In genomic region chr1:13605159-13605558, GRCh38 we compare ENCODE assay signal across 20 cellular contexts. TPM values are rescaled to one million over a fixed set of nuclear protein-coding genes. Genes with fewer than 3 reads are reported as not detected.
DNase-seq lines count a peak whose midpoint lies in the region; ATAC-seq, FAIRE-seq and TF ChIP-seq lines count a peak whose summit lies in the region.
"Had no signal": no experiment of that assay in that cellular context is flagged by ENCODE, and none has a peak within 500 bp of the region (broad histone marks: within the 10 kb centered on the region; RNA-seq: fewer than 3 reads in every experiment).

No MANE protein-coding gene starts in this region.

- no peaks in the 10 kb centered on the region for H3K79me1 ChIP-seq in mesenchymal stem cell (replicated peaks; ENCODE audit: low read length, poor library complexity, severe bottlenecking)

- no peak overlapping the region for H3K23ac ChIP-seq in mesenchymal stem cell (ENCODE audit: low read length in 2 of 2)

- no peaks in the 10 kb centered on the region for H4K20me1 ChIP-seq in Karpas-422 (ENCODE audit: insufficient read depth, low read depth, low read length)

- no peak overlapping the region for H2BK15ac ChIP-seq in mesenchymal stem cell (ENCODE audit: low read depth, poor library complexity, severe bottlenecking)

- no peak overlapping the region for H4K91ac ChIP-seq in mesenchymal stem cell (ENCODE audit: low read length)

- no peak overlapping the region for H3K4ac ChIP-seq in mesenchymal stem cell (ENCODE audit: low read depth in 1 of 2, low read length in 2 of 2)

- no peaks in the 10 kb centered on the region for H3K79me2 ChIP-seq in Karpas-422 (ENCODE audit: low read length)

- H3K27me3 ChIP-seq in mesenchymal stem cell (ENCODE audit: control insufficient read depth in 1 of 2, insufficient read depth in 1 of 2, low read length in 2 of 2) (no peaks in the 10 kb centered on the region), Karpas-422 (ENCODE audit: low read length) (no peaks in the 10 kb centered on the region)
- H3K27me3 ChIP-seq: ascending aorta, heart right ventricle, tibial nerve had no signal

- no peak overlapping the region for H2BK12ac ChIP-seq in mesenchymal stem cell (ENCODE audit: low read length in 2 of 2)

- no peak overlapping the region for H4K8ac ChIP-seq in mesenchymal stem cell (ENCODE audit: low read length)

- H3K27ac ChIP-seq in mesenchymal stem cell (ENCODE audit: low read length, poor library complexity, severe bottlenecking) (no peak overlapping the region), Karpas-422 (ENCODE audit: low read length) (no peak overlapping the region)
- H3K27ac ChIP-seq: ascending aorta, prostate gland had no signal

- DNase-seq in AG09309 (ENCODE audit: low read depth) (peak; percentile 7), NCI-H226 (peak; percentile 80), mesenchymal stem cell (peak; percentile 97), retina (no peak), Karpas-422 (no peak)
- DNase-seq: 8988T; activated CD8-positive, alpha-beta memory T cell treated with anti-CD3 and anti-CD28 coated beads for 24 hours; CD8-positive, alpha-beta memory T cell; effector memory CD8-positive, alpha-beta T cell; heart right ventricle; left colon; naive B cell; NCI-H1092 treated with DMSO at 0.1 percent for 48 hours; NCI-H446 treated with DMSO at 0.1 percent for 48 hours had no signal

- H3K4me1 ChIP-seq in mesenchymal stem cell (ENCODE audit: control insufficient read depth, insufficient read depth, low read depth, low read length) (no peaks in the 10 kb centered on the region), Karpas-422 (ENCODE audit: low read length) (no peaks in the 10 kb centered on the region)
- H3K4me1 ChIP-seq: ascending aorta, prostate gland had no signal

- H3K18ac ChIP-seq in mesenchymal stem cell (ENCODE audit: low read depth in 1 of 2, low read length in 2 of 2) = no peak overlapping the region

- no peak overlapping the region for H2BK5ac ChIP-seq in mesenchymal stem cell (ENCODE audit: low read depth, low read length, poor library complexity, severe bottlenecking)

- H3K36me3 ChIP-seq in mesenchymal stem cell (ENCODE audit: control insufficient read depth in 1 of 2, insufficient read depth in 2 of 2, low read depth in 1 of 2, low read length in 2 of 2) = peaks cover 0 to 27% of the 10 kb centered on the region in 2 experiments
- no peaks in the 10 kb centered on the region for H3K36me3 ChIP-seq in Karpas-422 (ENCODE audit: insufficient read depth, low read length)
- H3K36me3 ChIP-seq: ascending aorta, prostate gland had no signal

- no peaks in the 10 kb centered on the region for H3K9me3 ChIP-seq in mesenchymal stem cell (ENCODE audit: control insufficient read depth, low read length)
- H3K9me3 ChIP-seq in Karpas-422 (ENCODE audit: low read length) = no peaks in the 10 kb centered on the region
- H3K9me3 ChIP-seq: ascending aorta, heart right ventricle, prostate gland, tibial nerve had no signal

- no peak overlapping the region for H2AK5ac ChIP-seq in mesenchymal stem cell (ENCODE audit: low read length, severe bottlenecking)

- no peaks in the 10 kb centered on the region for H3K9me2 ChIP-seq in Karpas-422 (replicated peaks; ENCODE audit: insufficient read depth, low read length)

- H3K9ac ChIP-seq in mesenchymal stem cell (ENCODE audit: low read length) (peak overlapping the region; percentile 84), Karpas-422 (ENCODE audit: low read length) (no peak overlapping the region)

- WGBS in mesenchymal stem cell = 13% methylated on average over 1 of the region's 1 CpG

- H3K4me3 ChIP-seq in AG09309 (ENCODE audit: control insufficient read depth, low read depth, low read length) (no peak overlapping the region), mesenchymal stem cell (ENCODE audit: insufficient read depth in 1 of 2, low read depth in 1 of 2, low read length in 2 of 2) (no peak overlapping the region), Karpas-422 (ENCODE audit: low read length) (no peak overlapping the region)
- H3K4me3 ChIP-seq: ascending aorta, heart right ventricle, prostate gland, tibial nerve had no signal

- FAIRE-seq in endometrium (lab: Jason Lieb, UNC) = peak; percentile 97

- no peak overlapping the region for H3K14ac ChIP-seq in mesenchymal stem cell (ENCODE audit: low read length in 2 of 2)

- TF ChIP-seq CTCF in AG09309 (IDR thresholded peaks at IDR 0.05; ENCODE audit: control insufficient read depth, insufficient read depth, low read depth, low read length, missing control alignments) = no peak

- ATAC-seq in HG03039 (IDR thresholded peaks at IDR 0.05; ENCODE audit: unreplicated experiment) (no peak), GM21367 (IDR thresholded peaks at IDR 0.05; ENCODE audit: unreplicated experiment) (no peak)
- ATAC-seq: effector memory CD8-positive, alpha-beta T cell; left colon had no signal

- no peak overlapping the region for H3K4me2 ChIP-seq in mesenchymal stem cell (ENCODE audit: low read length, poor library complexity, severe bottlenecking)
- H3K4me2 ChIP-seq in Karpas-422 (ENCODE audit: low read depth, low read length, poor library complexity, severe bottlenecking) = no peak overlapping the region

- H2AFZ ChIP-seq in mesenchymal stem cell (ENCODE audit: low read depth, low read length) (no peak overlapping the region), Karpas-422 (ENCODE audit: low read length) (no peak overlapping the region)

- no peak overlapping the region for H2BK120ac ChIP-seq in mesenchymal stem cell (ENCODE audit: low read depth, low read length)

RNA-seq across cellular contexts. Expression of gene PDPN, which starts 21.5 kb away (rescaled TPM):
- polyA plus RNA-seq in mesenchymal stem cell (2013, experiment 1 of 2) = 161 TPM
- 163 TPM for polyA plus RNA-seq in mesenchymal stem cell (2013, experiment 2 of 2)
- not detected in 2 replicates for total RNA-seq in Karpas-422 (2014; rRNA removed; shearing (Covaris generic); ENCODE audit: low replicate concordance)
- polyA plus RNA-seq: CD8-positive, alpha-beta memory T cell had no signal

Comparison
In these comparisons a context has a peak if more than half of its experiments do, and no peak if none do; other contexts are left out.
1. DNase-seq: peak in AG09309 (single experiment), NCI-H226 (single experiment) and mesenchymal stem cell (single experiment); none in retina (single experiment) and Karpas-422 (single experiment).